Comparison of ENCODE assay signal across 1 cellular context in the genomic region with DNA sequence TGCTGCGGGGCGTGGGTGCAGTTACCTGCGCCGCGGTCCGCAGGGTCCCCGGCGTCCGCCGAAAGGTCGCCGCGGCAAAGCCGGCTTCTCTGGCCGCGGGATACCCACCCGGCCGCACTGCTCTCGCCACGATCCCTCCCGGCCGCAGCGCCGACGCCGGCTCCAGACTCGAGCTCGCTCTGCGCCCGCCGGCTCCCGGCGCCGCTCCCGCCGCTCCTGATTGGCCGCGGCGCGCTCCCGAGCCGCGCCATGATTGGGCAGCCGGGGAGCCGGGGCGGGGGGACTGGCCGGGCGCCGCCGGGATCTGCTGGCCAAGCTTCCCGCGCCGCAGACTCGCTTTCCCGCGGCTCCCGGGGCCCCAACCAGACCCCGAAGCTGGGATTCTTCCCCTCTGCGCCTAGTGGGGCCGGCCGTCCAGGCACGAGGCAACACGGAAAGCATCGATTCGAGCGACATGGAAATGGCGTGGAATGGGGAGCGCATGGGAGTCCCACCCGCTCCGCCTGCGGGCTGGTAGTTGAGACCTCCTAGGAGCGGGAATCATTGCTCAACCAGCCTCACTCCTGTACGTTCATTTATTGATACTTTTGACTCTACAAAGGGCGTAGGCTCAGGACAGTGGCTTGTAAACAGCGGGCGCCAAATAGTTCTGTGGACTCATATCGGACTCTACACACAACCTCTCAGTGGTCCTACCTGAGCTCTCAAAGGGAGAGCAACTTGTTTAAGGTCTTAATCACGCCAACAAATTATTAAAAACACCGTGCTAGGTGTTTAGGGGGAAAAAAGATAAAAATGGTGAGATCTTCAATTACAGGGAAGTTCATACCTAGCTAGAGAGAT.
A peak's percentile ranks its signal among the peaks of the same experiment; 100 is the strongest.
TF ChIP-seq lines count a peak whose summit lies in the region.

No MANE protein-coding gene starts in this region.

TF ChIP-seq in HepG2, 621 proteins besides CTCF, POLR2A, EP300 and RAD21 (continued from another document and continues in another):
- TF ChIP-seq, protein P1, sequence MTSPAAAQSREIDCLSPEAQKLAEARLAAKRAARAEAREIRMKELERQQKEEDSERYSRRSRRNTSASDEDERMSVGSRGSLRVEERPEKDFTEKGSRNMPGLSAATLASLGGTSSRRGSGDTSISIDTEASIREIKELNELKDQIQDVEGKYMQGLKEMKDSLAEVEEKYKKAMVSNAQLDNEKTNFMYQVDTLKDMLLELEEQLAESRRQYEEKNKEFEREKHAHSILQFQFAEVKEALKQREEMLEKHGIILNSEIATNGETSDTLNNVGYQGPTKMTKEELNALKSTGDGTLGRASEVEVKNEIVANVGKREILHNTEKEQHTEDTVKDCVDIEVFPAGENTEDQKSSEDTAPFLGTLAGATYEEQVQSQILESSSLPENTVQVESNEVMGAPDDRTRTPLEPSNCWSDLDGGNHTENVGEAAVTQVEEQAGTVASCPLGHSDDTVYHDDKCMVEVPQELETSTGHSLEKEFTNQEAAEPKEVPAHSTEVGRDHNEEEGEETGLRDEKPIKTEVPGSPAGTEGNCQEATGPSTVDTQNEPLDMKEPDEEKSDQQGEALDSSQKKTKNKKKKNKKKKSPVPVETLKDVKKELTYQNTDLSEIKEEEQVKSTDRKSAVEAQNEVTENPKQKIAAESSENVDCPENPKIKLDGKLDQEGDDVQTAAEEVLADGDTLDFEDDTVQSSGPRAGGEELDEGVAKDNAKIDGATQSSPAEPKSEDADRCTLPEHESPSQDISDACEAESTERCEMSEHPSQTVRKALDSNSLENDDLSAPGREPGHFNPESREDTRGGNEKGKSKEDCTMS (CRISPR knock-in tag; conservative IDR thresholded peaks at IDR 0.05) = no peak
- no peak for TF ChIP-seq HNRNPK (IDR thresholded peaks at IDR 0.05; ENCODE audit: low read depth, low read length, poor library complexity, severe bottlenecking)
- no peak for TF ChIP-seq HOXD1 (CRISPR knock-in tag; IDR thresholded peaks at IDR 0.05)
- TF ChIP-seq, protein P2, sequence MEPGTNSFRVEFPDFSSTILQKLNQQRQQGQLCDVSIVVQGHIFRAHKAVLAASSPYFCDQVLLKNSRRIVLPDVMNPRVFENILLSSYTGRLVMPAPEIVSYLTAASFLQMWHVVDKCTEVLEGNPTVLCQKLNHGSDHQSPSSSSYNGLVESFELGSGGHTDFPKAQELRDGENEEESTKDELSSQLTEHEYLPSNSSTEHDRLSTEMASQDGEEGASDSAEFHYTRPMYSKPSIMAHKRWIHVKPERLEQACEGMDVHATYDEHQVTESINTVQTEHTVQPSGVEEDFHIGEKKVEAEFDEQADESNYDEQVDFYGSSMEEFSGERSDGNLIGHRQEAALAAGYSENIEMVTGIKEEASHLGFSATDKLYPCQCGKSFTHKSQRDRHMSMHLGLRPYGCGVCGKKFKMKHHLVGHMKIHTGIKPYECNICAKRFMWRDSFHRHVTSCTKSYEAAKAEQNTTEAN (CRISPR knock-in tag; conservative IDR thresholded peaks at IDR 0.05) = peak; percentile 52; the same call in 1 of the 2 replicates
- TF ChIP-seq ZMYM4 (CRISPR knock-in tag; IDR thresholded peaks at IDR 0.05) = peak; percentile 27; the same call in 1 of the 2 replicates
- no peak for TF ChIP-seq POGZ (CRISPR knock-in tag; IDR thresholded peaks at IDR 0.05)
- no peak for TF ChIP-seq ZSCAN25 (CRISPR knock-in tag; IDR thresholded peaks at IDR 0.05)
- no peak for TF ChIP-seq FOXO1 (CRISPR knock-in tag; IDR thresholded peaks at IDR 0.05)
- no peak for TF ChIP-seq U2AF1 (optimal IDR thresholded peaks at IDR 0.05; ENCODE audit: low read depth, low read length)
- no peak for TF ChIP-seq CHD2 (IDR thresholded peaks at IDR 0.05; ENCODE audit: low read depth, low read length)
- TF ChIP-seq, protein P3, sequence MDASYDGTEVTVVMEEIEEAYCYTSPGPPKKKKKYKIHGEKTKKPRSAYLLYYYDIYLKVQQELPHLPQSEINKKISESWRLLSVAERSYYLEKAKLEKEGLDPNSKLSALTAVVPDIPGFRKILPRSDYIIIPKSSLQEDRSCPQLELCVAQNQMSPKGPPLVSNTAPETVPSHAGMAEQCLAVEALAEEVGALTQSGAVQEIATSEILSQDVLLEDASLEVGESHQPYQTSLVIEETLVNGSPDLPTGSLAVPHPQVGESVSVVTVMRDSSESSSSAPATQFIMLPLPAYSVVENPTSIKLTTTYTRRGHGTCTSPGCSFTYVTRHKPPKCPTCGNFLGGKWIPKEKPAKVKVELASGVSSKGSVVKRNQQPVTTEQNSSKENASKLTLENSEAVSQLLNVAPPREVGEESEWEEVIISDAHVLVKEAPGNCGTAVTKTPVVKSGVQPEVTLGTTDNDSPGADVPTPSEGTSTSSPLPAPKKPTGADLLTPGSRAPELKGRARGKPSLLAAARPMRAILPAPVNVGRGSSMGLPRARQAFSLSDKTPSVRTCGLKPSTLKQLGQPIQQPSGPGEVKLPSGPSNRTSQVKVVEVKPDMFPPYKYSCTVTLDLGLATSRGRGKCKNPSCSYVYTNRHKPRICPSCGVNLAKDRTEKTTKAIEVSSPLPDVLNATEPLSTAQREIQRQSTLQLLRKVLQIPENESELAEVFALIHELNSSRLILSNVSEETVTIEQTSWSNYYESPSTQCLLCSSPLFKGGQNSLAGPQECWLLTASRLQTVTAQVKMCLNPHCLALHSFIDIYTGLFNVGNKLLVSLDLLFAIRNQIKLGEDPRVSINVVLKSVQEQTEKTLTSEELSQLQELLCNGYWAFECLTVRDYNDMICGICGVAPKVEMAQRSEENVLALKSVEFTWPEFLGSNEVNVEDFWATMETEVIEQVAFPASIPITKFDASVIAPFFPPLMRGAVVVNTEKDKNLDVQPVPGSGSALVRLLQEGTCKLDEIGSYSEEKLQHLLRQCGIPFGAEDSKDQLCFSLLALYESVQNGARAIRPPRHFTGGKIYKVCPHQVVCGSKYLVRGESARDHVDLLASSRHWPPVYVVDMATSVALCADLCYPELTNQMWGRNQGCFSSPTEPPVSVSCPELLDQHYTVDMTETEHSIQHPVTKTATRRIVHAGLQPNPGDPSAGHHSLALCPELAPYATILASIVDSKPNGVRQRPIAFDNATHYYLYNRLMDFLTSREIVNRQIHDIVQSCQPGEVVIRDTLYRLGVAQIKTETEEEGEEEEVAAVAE (CRISPR knock-in tag; IDR thresholded peaks at IDR 0.05; ENCODE audit: borderline replicate concordance) = peak; percentile 41; the same call in 1 of the 2 replicates
- no peak for TF ChIP-seq ZNF660 (CRISPR knock-in tag; IDR thresholded peaks at IDR 0.05; ENCODE audit: borderline replicate concordance, low read depth)
- TF ChIP-seq TBX2 (CRISPR knock-in tag; IDR thresholded peaks at IDR 0.05; ENCODE audit: borderline replicate concordance) = no peak; the same call in 1 of the 2 replicates
- TF ChIP-seq KDM4B (CRISPR knock-in tag; IDR thresholded peaks at IDR 0.05) = no peak
- TF ChIP-seq ZBTB38 (CRISPR knock-in tag; IDR thresholded peaks at IDR 0.05) = no peak
- TF ChIP-seq ZNF10 (CRISPR knock-in tag; IDR thresholded peaks at IDR 0.05; ENCODE audit: borderline replicate concordance, low read depth) = no peak
- 0 out of 2 replicates have a peak, but pooled peaks have one; percentile 51 for TF ChIP-seq SAP130 (CRISPR knock-in tag; IDR thresholded peaks at IDR 0.05; ENCODE audit: low read depth)
- TF ChIP-seq PCBP2 (optimal IDR thresholded peaks at IDR 0.05; ENCODE audit: low read depth, low read length, poor library complexity, severe bottlenecking) = no peak
- peak; percentile 26 for TF ChIP-seq TEAD3 (CRISPR knock-in tag; optimal IDR thresholded peaks at IDR 0.05; ENCODE audit: borderline replicate concordance)
- TF ChIP-seq ZBTB46 (CRISPR knock-in tag; IDR thresholded peaks at IDR 0.05; ENCODE audit: borderline replicate concordance) = no peak
- peak; percentile 77 for TF ChIP-seq TMF1 (CRISPR knock-in tag; IDR thresholded peaks at IDR 0.05; ENCODE audit: low read depth)
- no peak for TF ChIP-seq BATF2 (CRISPR knock-in tag; IDR thresholded peaks at IDR 0.05)
- no peak for TF ChIP-seq ZNF530 (CRISPR knock-in tag; IDR thresholded peaks at IDR 0.05; ENCODE audit: low read depth)
- TF ChIP-seq, protein P4, sequence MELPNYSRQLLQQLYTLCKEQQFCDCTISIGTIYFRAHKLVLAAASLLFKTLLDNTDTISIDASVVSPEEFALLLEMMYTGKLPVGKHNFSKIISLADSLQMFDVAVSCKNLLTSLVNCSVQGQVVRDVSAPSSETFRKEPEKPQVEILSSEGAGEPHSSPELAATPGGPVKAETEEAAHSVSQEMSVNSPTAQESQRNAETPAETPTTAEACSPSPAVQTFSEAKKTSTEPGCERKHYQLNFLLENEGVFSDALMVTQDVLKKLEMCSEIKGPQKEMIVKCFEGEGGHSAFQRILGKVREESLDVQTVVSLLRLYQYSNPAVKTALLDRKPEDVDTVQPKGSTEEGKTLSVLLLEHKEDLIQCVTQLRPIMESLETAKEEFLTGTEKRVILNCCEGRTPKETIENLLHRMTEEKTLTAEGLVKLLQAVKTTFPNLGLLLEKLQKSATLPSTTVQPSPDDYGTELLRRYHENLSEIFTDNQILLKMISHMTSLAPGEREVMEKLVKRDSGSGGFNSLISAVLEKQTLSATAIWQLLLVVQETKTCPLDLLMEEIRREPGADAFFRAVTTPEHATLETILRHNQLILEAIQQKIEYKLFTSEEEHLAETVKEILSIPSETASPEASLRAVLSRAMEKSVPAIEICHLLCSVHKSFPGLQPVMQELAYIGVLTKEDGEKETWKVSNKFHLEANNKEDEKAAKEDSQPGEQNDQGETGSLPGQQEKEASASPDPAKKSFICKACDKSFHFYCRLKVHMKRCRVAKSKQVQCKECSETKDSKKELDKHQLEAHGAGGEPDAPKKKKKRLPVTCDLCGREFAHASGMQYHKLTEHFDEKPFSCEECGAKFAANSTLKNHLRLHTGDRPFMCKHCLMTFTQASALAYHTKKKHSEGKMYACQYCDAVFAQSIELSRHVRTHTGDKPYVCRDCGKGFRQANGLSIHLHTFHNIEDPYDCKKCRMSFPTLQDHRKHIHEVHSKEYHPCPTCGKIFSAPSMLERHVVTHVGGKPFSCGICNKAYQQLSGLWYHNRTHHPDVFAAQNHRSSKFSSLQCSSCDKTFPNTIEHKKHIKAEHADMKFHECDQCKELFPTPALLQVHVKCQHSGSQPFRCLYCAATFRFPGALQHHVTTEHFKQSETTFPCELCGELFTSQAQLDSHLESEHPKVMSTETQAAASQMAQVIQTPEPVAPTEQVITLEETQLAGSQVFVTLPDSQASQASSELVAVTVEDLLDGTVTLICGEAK (IDR thresholded peaks at IDR 0.05) = no peak
- TF ChIP-seq, protein P4 (CRISPR knock-in tag; IDR thresholded peaks at IDR 0.05) = peak; percentile 75
- TF ChIP-seq, protein P5, sequence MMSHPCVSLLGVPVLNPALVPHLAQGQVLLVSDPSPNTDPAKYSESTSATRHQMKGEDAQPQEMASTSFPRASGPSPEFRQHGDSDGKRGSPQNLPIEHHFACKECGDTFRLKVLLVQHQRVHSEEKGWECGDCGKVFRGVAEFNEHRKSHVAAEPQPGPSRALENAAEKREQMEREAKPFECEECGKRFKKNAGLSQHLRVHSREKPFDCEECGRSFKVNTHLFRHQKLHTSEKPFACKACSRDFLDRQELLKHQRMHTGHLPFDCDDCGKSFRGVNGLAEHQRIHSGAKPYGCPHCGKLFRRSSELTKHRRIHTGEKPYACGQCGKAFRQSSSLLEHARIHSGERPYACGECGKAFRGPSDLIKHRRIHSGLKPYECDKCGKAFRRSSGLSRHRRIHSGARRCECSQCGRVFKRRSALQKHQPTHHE (CRISPR knock-in tag; IDR thresholded peaks at IDR 0.05; ENCODE audit: borderline replicate concordance) = no peak
- TF ChIP-seq ZNF572 (CRISPR knock-in tag; IDR thresholded peaks at IDR 0.05) = no peak
